12 cellular contexts compared by ENCODE assay signal in the genomic region with DNA sequence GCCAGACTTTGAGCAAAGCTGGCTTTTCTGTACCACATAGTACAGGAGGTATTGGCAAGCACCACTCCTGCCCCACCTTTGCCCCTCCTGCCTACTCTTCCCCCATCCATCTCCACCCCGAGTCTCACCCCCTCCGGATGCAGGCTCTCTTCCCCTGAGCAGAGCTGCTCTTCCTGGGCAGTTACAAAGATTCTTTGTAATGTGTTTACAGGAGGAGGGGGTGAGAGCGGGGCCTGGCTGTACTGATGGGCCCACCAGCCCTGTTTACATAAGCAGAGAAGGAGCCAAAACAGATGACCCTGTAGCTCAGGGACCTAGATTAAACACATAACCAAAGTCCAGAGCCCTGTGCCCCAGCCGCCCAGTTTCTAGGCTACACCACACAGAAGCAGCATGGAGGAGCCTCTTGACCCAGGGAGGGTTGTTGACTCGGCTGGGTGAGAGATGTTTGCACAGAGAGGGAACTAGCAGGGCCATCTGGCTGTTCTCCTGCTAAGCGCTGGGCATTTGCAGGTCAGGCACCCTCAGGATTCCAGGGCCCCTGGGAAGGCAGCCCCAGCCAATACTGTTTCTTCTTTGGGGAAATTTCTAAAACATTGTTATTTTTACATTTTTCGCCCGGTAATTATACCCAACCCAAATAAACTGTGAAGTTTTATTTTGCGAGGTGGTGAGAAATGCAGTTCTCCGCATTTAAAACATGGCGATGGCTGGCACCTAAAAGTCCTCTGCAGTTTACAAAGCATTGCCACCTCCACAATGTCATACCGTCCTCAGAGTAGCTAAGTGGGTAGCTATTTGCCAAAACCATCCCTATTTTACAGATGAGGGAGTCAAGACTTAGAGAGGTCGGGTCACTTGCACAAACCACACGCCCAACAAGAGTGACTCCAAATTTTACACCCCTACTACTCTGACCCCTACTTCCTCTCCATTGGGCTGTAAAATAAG. TPM values are rescaled to one million over a fixed set of nuclear protein-coding genes. Genes with fewer than 3 reads are reported as not detected.
A peak's percentile ranks its signal among the peaks of the same experiment; 100 is the strongest.
DNase-seq lines count a peak whose midpoint lies in the region; TF ChIP-seq lines count a peak whose summit lies in the region.
"Had no signal": no experiment of that assay in that cellular context is flagged by ENCODE, and none has a peak within 500 bp of the region (broad histone marks: within the 10 kb centered on the region; RNA-seq: fewer than 3 reads in every experiment).

No MANE protein-coding gene starts in this region.

- no peaks in the 10 kb centered on the region for H3K27me3 Mint-ChIP-seq in activated CD4-positive, alpha-beta T cell treated with anti-CD3 and anti-CD28 coated beads, Interleukin-2, amount 10 ng/mL, durations not matched to agents 7 days and 5 days
- H3K27me3 Mint-ChIP-seq in type B pancreatic cell: no peaks in the 10 kb centered on the region
- H3K27me3 Mint-ChIP-seq in activated CD4-positive, alpha-beta T cell treated with anti-CD3 and anti-CD28 coated beads, Interleukin-2, amount 10 ng/mL, durations not matched to agents 24 days and 14 days: no peaks in the 10 kb centered on the region
- H3K27me3 Mint-ChIP-seq: naive thymus-derived CD4-positive, alpha-beta T cell had no signal

- H3K36me3 ChIP-seq in mesenchymal stem cell (ENCODE audit: control insufficient read depth in 1 of 2, insufficient read depth in 2 of 2, low read depth in 1 of 2, low read length in 2 of 2): no peaks in the 10 kb centered on the region
- H3K36me3 ChIP-seq: SJSA1 had no signal

- H3K18ac ChIP-seq in mesenchymal stem cell (ENCODE audit: low read depth in 1 of 2, low read length in 2 of 2): peak overlapping the region; percentile 35 to 68

- no peak overlapping the region for H2AFZ ChIP-seq in mesenchymal stem cell (ENCODE audit: low read depth, low read length)

- no peak overlapping the region for H2BK120ac ChIP-seq in mesenchymal stem cell (ENCODE audit: low read depth, low read length)

- no peak overlapping the region for H3K23ac ChIP-seq in mesenchymal stem cell (ENCODE audit: low read length in 2 of 2)

- H2BK12ac ChIP-seq in mesenchymal stem cell (ENCODE audit: low read length in 2 of 2): peak overlapping the region in 1 of 2 experiments; percentile 4

- H3K9me3 ChIP-seq in mesenchymal stem cell (ENCODE audit: control insufficient read depth, low read length): no peaks in the 10 kb centered on the region
- H3K9me3 ChIP-seq: SJSA1 had no signal

- POLR2A ChIA-PET in activated CD4-positive, alpha-beta T cell treated with anti-CD3 and anti-CD28 coated beads, Interleukin-2, amount 10 ng/mL, durations not matched to agents 7 days and 5 days (lab: Charles Lee): interaction anchor here (0.7 kb wide), 1 partner anchor 564 kb away, joined by 3 read pairs; no protein-coding TSS in a partner anchor

- WGBS in mesenchymal stem cell: 55% methylated on average over 10 of the region's 14 CpGs

- no peak overlapping the region for H3K4me2 ChIP-seq in mesenchymal stem cell (ENCODE audit: low read length, poor library complexity, severe bottlenecking)

- peak overlapping the region; percentile 87 for H4K8ac ChIP-seq in mesenchymal stem cell (ENCODE audit: low read length)

- CTCF ChIA-PET in activated CD4-positive, alpha-beta T cell treated with anti-CD3 and anti-CD28 coated beads, Interleukin-2, amount 10 ng/mL, durations not matched to agents 7 days and 5 days (lab: Charles Lee): interaction anchor here (1.6 to 2.1 kb wide), 3 partner anchors 10 to 49 kb away, joined by 3 to 11 read pairs (median 5); partner anchors contain the start of gene ZKSCAN1

- DNase-seq in activated CD4-positive, alpha-beta T cell treated with anti-CD3 and anti-CD28 coated beads, Interleukin-2, amount 10 ng/mL, durations not matched to agents 7 days and 5 days: no peak
- DNase-seq in activated CD4-positive, alpha-beta T cell treated with anti-CD3 and anti-CD28 coated beads for 4 hours: no peak
- peak; percentile 80 for DNase-seq in brain pericyte (ENCODE audit: low read depth, low spot score)
- DNase-seq in mesenchymal stem cell: peak; percentile 59
- DNase-seq in type B pancreatic cell (ENCODE audit: extremely low spot score, unreplicated experiment): no peak
- DNase-seq in HPDE6-E6E7 (ENCODE audit: extremely low spot score): no peak
- no peak for DNase-seq in activated CD4-positive, CD25-positive, alpha-beta regulatory T cell treated with anti-CD3 and anti-CD28 coated beads, Interleukin-2, amount 50 U/mL, for 72 hours
- DNase-seq in activated CD4-positive, alpha-beta T cell treated with anti-CD3 and anti-CD28 coated beads, Interleukin-2, amount 10 ng/mL, durations not matched to agents 24 days and 14 days: no peak
- DNase-seq: foreskin keratinocyte; naive thymus-derived CD4-positive, alpha-beta T cell had no signal

- H3K27ac ChIP-seq in mesenchymal stem cell (ENCODE audit: low read length, poor library complexity, severe bottlenecking): no peak overlapping the region
- H3K27ac ChIP-seq: foreskin keratinocyte, SJSA1 had no signal

- H3K4me1 Mint-ChIP-seq in activated CD4-positive, alpha-beta T cell treated with anti-CD3 and anti-CD28 coated beads, Interleukin-2, amount 10 ng/mL, durations not matched to agents 7 days and 5 days: peaks cover 6% of the 10 kb centered on the region
- peaks cover 15% of the 10 kb centered on the region for H3K4me1 Mint-ChIP-seq in type B pancreatic cell (ENCODE audit: unreplicated experiment)
- H3K4me1 Mint-ChIP-seq in activated CD4-positive, alpha-beta T cell treated with anti-CD3 and anti-CD28 coated beads, Interleukin-2, amount 10 ng/mL, durations not matched to agents 24 days and 14 days: peaks cover 7% of the 10 kb centered on the region

- H3K79me1 ChIP-seq in mesenchymal stem cell (replicated peaks; ENCODE audit: low read length, poor library complexity, severe bottlenecking): no peaks in the 10 kb centered on the region

- no peak overlapping the region for H3K4me3 Mint-ChIP-seq in activated CD4-positive, alpha-beta T cell treated with anti-CD3 and anti-CD28 coated beads, Interleukin-2, amount 10 ng/mL, durations not matched to agents 7 days and 5 days
- peak overlapping the region; percentile 59 for H3K4me3 Mint-ChIP-seq in type B pancreatic cell
- H3K4me3 Mint-ChIP-seq in activated CD4-positive, alpha-beta T cell treated with anti-CD3 and anti-CD28 coated beads, Interleukin-2, amount 10 ng/mL, durations not matched to agents 24 days and 14 days: no peak overlapping the region
- H3K4me3 Mint-ChIP-seq: naive thymus-derived CD4-positive, alpha-beta T cell had no signal

- peak overlapping the region in 1 of 2 experiments; percentile 4 for H3K4ac ChIP-seq in mesenchymal stem cell (ENCODE audit: low read depth in 1 of 2, low read length in 2 of 2)

- H3K9ac ChIP-seq in mesenchymal stem cell (ENCODE audit: low read length): no peak overlapping the region

- H2BK5ac ChIP-seq in mesenchymal stem cell (ENCODE audit: low read depth, low read length, poor library complexity, severe bottlenecking): no peak overlapping the region

- H3K9me3 Mint-ChIP-seq in activated CD4-positive, alpha-beta T cell treated with anti-CD3 and anti-CD28 coated beads, Interleukin-2, amount 10 ng/mL, durations not matched to agents 7 days and 5 days: no peaks in the 10 kb centered on the region
- H3K9me3 Mint-ChIP-seq in type B pancreatic cell: no peaks in the 10 kb centered on the region
- no peaks in the 10 kb centered on the region for H3K9me3 Mint-ChIP-seq in activated CD4-positive, alpha-beta T cell treated with anti-CD3 and anti-CD28 coated beads, Interleukin-2, amount 10 ng/mL, durations not matched to agents 24 days and 14 days
- H3K9me3 Mint-ChIP-seq: naive thymus-derived CD4-positive, alpha-beta T cell had no signal

- H4K91ac ChIP-seq in mesenchymal stem cell (ENCODE audit: low read length): no peak overlapping the region

- H2BK15ac ChIP-seq in mesenchymal stem cell (ENCODE audit: low read depth, poor library complexity, severe bottlenecking): no peak overlapping the region

- peak overlapping the region; percentile 3 for H3K27ac Mint-ChIP-seq in activated CD4-positive, alpha-beta T cell treated with anti-CD3 and anti-CD28 coated beads, Interleukin-2, amount 10 ng/mL, durations not matched to agents 7 days and 5 days
- H3K27ac Mint-ChIP-seq in type B pancreatic cell: peak overlapping the region; percentile 89
- no peak overlapping the region for H3K27ac Mint-ChIP-seq in activated CD4-positive, alpha-beta T cell treated with anti-CD3 and anti-CD28 coated beads, Interleukin-2, amount 10 ng/mL, durations not matched to agents 24 days and 14 days
- H3K27ac Mint-ChIP-seq: naive thymus-derived CD4-positive, alpha-beta T cell had no signal

- H3K27me3 ChIP-seq in mesenchymal stem cell (ENCODE audit: control insufficient read depth in 1 of 2, insufficient read depth in 1 of 2, low read length in 2 of 2): peaks cover 4 to 5% of the 10 kb centered on the region in 2 experiments
- H3K27me3 ChIP-seq: foreskin keratinocyte had no signal

- TF ChIP-seq CTCF in type B pancreatic cell (conservative IDR thresholded peaks at IDR 0.05): no peak

- intact Hi-C loops in activated CD4-positive, alpha-beta T cell treated with anti-CD3 and anti-CD28 coated beads, Interleukin-2, amount 10 ng/mL, durations not matched to agents 24 days and 14 days (cut with micrococcal nuclease): no loop called here

- H3K4me1 ChIP-seq in mesenchymal stem cell (ENCODE audit: control insufficient read depth, insufficient read depth, low read depth, low read length): no peaks in the 10 kb centered on the region
- H3K4me1 ChIP-seq: foreskin keratinocyte, SJSA1 had no signal

- H3K14ac ChIP-seq in mesenchymal stem cell (ENCODE audit: low read length in 2 of 2): no peak overlapping the region

- H2AK5ac ChIP-seq in mesenchymal stem cell (ENCODE audit: low read length, severe bottlenecking): no peak overlapping the region

- no peak overlapping the region for H3K4me3 ChIP-seq in mesenchymal stem cell (ENCODE audit: insufficient read depth in 1 of 2, low read depth in 1 of 2, low read length in 2 of 2)
- H3K4me3 ChIP-seq: SJSA1 had no signal

- no peaks in the 10 kb centered on the region for H3K36me3 Mint-ChIP-seq in activated CD4-positive, alpha-beta T cell treated with anti-CD3 and anti-CD28 coated beads, Interleukin-2, amount 10 ng/mL, durations not matched to agents 7 days and 5 days (ENCODE audit: low read depth)
- no peaks in the 10 kb centered on the region for H3K36me3 Mint-ChIP-seq in type B pancreatic cell
- H3K36me3 Mint-ChIP-seq in activated CD4-positive, alpha-beta T cell treated with anti-CD3 and anti-CD28 coated beads, Interleukin-2, amount 10 ng/mL, durations not matched to agents 24 days and 14 days (ENCODE audit: low read depth): no peaks in the 10 kb centered on the region
- H3K36me3 Mint-ChIP-seq: naive thymus-derived CD4-positive, alpha-beta T cell had no signal

RNA-seq across cellular contexts. Expression of gene ZKSCAN1, which starts 11.4 kb away (rescaled TPM):
- total RNA-seq in activated CD4-positive, alpha-beta T cell treated with anti-CD3 and anti-CD28 coated beads, Interleukin-2, amount 10 ng/mL, durations not matched to agents 7 days and 5 days: 10 to 100 TPM; 63.2 to 66.0 TPM
- 18.7 TPM for polyA plus RNA-seq in mesenchymal stem cell (2013, experiment 1 of 2)
- polyA plus RNA-seq in mesenchymal stem cell (2013, experiment 2 of 2): 18.2 TPM
- 157 and 170 TPM in 2 replicates for total RNA-seq in type B pancreatic cell (ENCODE audit: low replicate concordance)
- total RNA-seq in activated CD4-positive, alpha-beta T cell treated with anti-CD3 and anti-CD28 coated beads, Interleukin-2, amount 10 ng/mL, durations not matched to agents 24 days and 14 days: 54.8 and 56.3 TPM in 2 replicates

RNA-seq across cellular contexts. Expression of gene AZGP1, which starts 28.2 kb away (rescaled TPM):
- total RNA-seq in activated CD4-positive, alpha-beta T cell treated with anti-CD3 and anti-CD28 coated beads, Interleukin-2, amount 10 ng/mL, durations not matched to agents 7 days and 5 days: not detected
- polyA plus RNA-seq in mesenchymal stem cell (2013, experiment 1 of 2): not detected
- polyA plus RNA-seq in mesenchymal stem cell (2013, experiment 2 of 2): not detected
- 0.50 and 0.60 TPM in 2 replicates for total RNA-seq in type B pancreatic cell (ENCODE audit: low replicate concordance)
- not detected in 2 replicates for total RNA-seq in activated CD4-positive, alpha-beta T cell treated with anti-CD3 and anti-CD28 coated beads, Interleukin-2, amount 10 ng/mL, durations not matched to agents 24 days and 14 days
- total RNA-seq: naive thymus-derived CD4-positive, alpha-beta T cell; SJSA1 had no signal
- polyA plus RNA-seq: AG04450; naive thymus-derived CD4-positive, alpha-beta T cell had no signal

RNA-seq across cellular contexts. Expression of gene ZSCAN21, which starts 45.6 kb away (rescaled TPM):
- total RNA-seq in activated CD4-positive, alpha-beta T cell treated with anti-CD3 and anti-CD28 coated beads, Interleukin-2, amount 10 ng/mL, durations not matched to agents 7 days and 5 days: 1 to 10 TPM; 6.6 to 9.1 TPM
- polyA plus RNA-seq in mesenchymal stem cell (2013, experiment 1 of 2): 8.8 TPM
- polyA plus RNA-seq in mesenchymal stem cell (2013, experiment 2 of 2): 8.6 TPM
- total RNA-seq in type B pancreatic cell (ENCODE audit: low replicate concordance): 11.9 and 16.4 TPM in 2 replicates
- total RNA-seq in activated CD4-positive, alpha-beta T cell treated with anti-CD3 and anti-CD28 coated beads, Interleukin-2, amount 10 ng/mL, durations not matched to agents 24 days and 14 days: 8.0 TPM in 2 replicates

Comparison
In these comparisons a context has a peak if more than half of its experiments do, and no peak if none do; other contexts are left out.
1. DNase-seq: peak in brain pericyte (single experiment) and mesenchymal stem cell (single experiment); none in activated CD4-positive, alpha-beta T cell treated with anti-CD3 and anti-CD28 coated beads, Interleukin-2, amount 10 ng/mL, durations not matched to agents 7 days and 5 days (single experiment), activated CD4-positive, alpha-beta T cell treated with anti-CD3 and anti-CD28 coated beads for 4 hours (0 of 2), type B pancreatic cell (single experiment), HPDE6-E6E7 (single experiment), activated CD4-positive, CD25-positive, alpha-beta regulatory T cell treated with anti-CD3 and anti-CD28 coated beads, Interleukin-2, amount 50 U/mL, for 72 hours (single experiment) and activated CD4-positive, alpha-beta T cell treated with anti-CD3 and anti-CD28 coated beads, Interleukin-2, amount 10 ng/mL, durations not matched to agents 24 days and 14 days (single experiment).